Comparison of ENCODE assay signal across 10 cellular contexts in genomic region chr11:59197990-59198389, GRCh38. TPM values are rescaled to one million over a fixed set of nuclear protein-coding genes. Genes with fewer than 3 reads are reported as not detected.
DNase-seq lines count a peak whose midpoint lies in the region; ATAC-seq and TF ChIP-seq lines count a peak whose summit lies in the region.
"Had no signal": no experiment of that assay in that cellular context is flagged by ENCODE, and none has a peak within 500 bp of the region (broad histone marks: within the 10 kb centered on the region; RNA-seq: fewer than 3 reads in every experiment).

No MANE protein-coding gene starts in this region.

- ATAC-seq in lung (ENCODE audit: insufficient read depth, low FRiP score) (peak; percentile 64), HG03520 (IDR thresholded peaks at IDR 0.05; ENCODE audit: unreplicated experiment) (no peak), GM18858 (IDR thresholded peaks at IDR 0.05; ENCODE audit: unreplicated experiment) (no peak)

- H3K4me1 ChIP-seq in lung (ENCODE audit: control insufficient read depth in 2 of 2, insufficient read depth in 2 of 2, low read length in 2 of 2) (peaks cover 0 to 15% of the 10 kb centered on the region in 2 donors), tibial artery (peaks cover 0 to 41% (median 31%) of the 10 kb centered on the region in 4 donors)
- H3K4me1 ChIP-seq: suprapubic skin had no signal

- WGBS in lung, 2 donors, result 26 to 33% methylated on average over 9 of the region's 9 CpGs

- H3K27me3 ChIP-seq in lung (ENCODE audit: control insufficient read depth, insufficient read depth), result no peaks in the 10 kb centered on the region
- H3K27me3 ChIP-seq in tibial artery, result no peaks in the 10 kb centered on the region
- H3K27me3 ChIP-seq: suprapubic skin had no signal

- no peaks in the 10 kb centered on the region for H3K9me3 ChIP-seq in lung (ENCODE audit: control insufficient read depth in 2 of 2, insufficient read depth in 1 of 2, low read length in 1 of 2)
- H3K9me3 ChIP-seq in tibial artery, result no peaks in the 10 kb centered on the region
- H3K9me3 ChIP-seq: neutrophil, suprapubic skin had no signal

- H3K27ac ChIP-seq in lung (ENCODE audit: low read depth in 1 of 2, low read length in 1 of 2) (peak overlapping the region in 1 of 2 donors; percentile 42), tibial artery (peak overlapping the region in 1 of 2 donors; percentile 21)
- H3K27ac ChIP-seq: neutrophil, suprapubic skin had no signal

- TF ChIP-seq CTCF in choroid plexus epithelial cell (conservative IDR thresholded peaks at IDR 0.05; ENCODE audit: low read depth, low read length), result no peak
- TF ChIP-seq CTCF in lung (IDR thresholded peaks at IDR 0.05; ENCODE audit: control extremely low read depth, extremely low read depth), result no peak
- TF ChIP-seq CTCF in tibial artery (IDR thresholded peaks at IDR 0.05), result no peak

- H3K36me3 ChIP-seq in lung (ENCODE audit: control insufficient read depth in 2 of 2, insufficient read depth in 2 of 2, low read length in 2 of 2), result peaks cover 0 to 18% of the 10 kb centered on the region in 2 donors
- peaks cover 0 to 8% (median 0%) of the 10 kb centered on the region in 3 donors for H3K36me3 ChIP-seq in tibial artery

- intact Hi-C loops in tibial artery (cut with DNase I; ENCODE audit: low total_unique reads), result no loop called here

- H3K4me3 ChIP-seq in choroid plexus epithelial cell (ENCODE audit: low read depth, low read length) (no peak overlapping the region), lung (no peak overlapping the region), tibial artery (no peak overlapping the region)
- H3K4me3 ChIP-seq: suprapubic skin had no signal

- peak; percentile 52 for DNase-seq in M059J (ENCODE audit: low read depth)
- peak; percentile 27 for DNase-seq in choroid plexus epithelial cell (ENCODE audit: low read depth)
- DNase-seq in lung (ENCODE audit: low spot score), result peak; percentile 85
- DNase-seq in tibial artery, result peak; percentile 68 to 94
- DNase-seq in kidney glomerular epithelial cell (lab: John Stamatoyannopoulos, UW), result no peak
- DNase-seq: NCI-H2227 treated with DMSO at 0.1 percent for 48 hours had no signal

RNA-seq across cellular contexts. Expression of gene MPEG1, which starts 14.7 kb away (rescaled TPM):
- not detected in 2 replicates for total RNA-seq in M059J (2014; rRNA removed; shearing (Covaris generic))
- 10 to 100 TPM; 28.1 to 45.6 TPM for total RNA-seq in lung
- polyA plus RNA-seq in lung, result 10 to 100 TPM in 1 of 2 donors, 1 to 10 TPM in 1; 7.0 to 63.5 TPM

RNA-seq across cellular contexts. Expression of gene DTX4, which starts 26.1 kb away (rescaled TPM):
- total RNA-seq in M059J (2014; rRNA removed; shearing (Covaris generic)), result 0.37 and 0.39 TPM in 2 replicates
- 10 to 100 TPM; 44.6 to 51.6 TPM for total RNA-seq in lung
- 10 to 100 TPM; 14.7 to 25.0 TPM for polyA plus RNA-seq in lung

RNA-seq across cellular contexts. Expression of gene FAM111A, which starts 55.3 kb away (rescaled TPM):
- total RNA-seq in M059J (2014; rRNA removed; shearing (Covaris generic)), result 118 and 159 TPM in 2 replicates
- total RNA-seq in lung, result 10 to 100 TPM; 34.1 to 73.3 TPM
- 10 to 100 TPM; 14.9 to 44.8 TPM for polyA plus RNA-seq in lung

Comparison
In these comparisons a context has a peak if more than half of its experiments do, and no peak if none do; other contexts are left out.
1. RNA of gene MPEG1, which starts 14.7 kb away (total RNA-seq): 28.1 to 45.6 TPM in lung; not detected in M059J; every median in the first group is over 10 times any median in the second.
2. RNA of gene DTX4, which starts 26.1 kb away (total RNA-seq): 44.6 to 51.6 TPM in lung; 0.37 to 0.39 TPM in M059J; every median in the first group is over 10 times any median in the second.